15 cellular contexts compared by ENCODE assay signal in genomic region chrX:48833531-48834138, GRCh38. TPM values are rescaled to one million over a fixed set of nuclear protein-coding genes. Genes with fewer than 3 reads are reported as not detected.
DNase-seq lines count a peak whose midpoint lies in the region; ATAC-seq and TF ChIP-seq lines count a peak whose summit lies in the region.
"Had no signal": no experiment of that assay in that cellular context is flagged by ENCODE, and none has a peak within 500 bp of the region (broad histone marks: within the 10 kb centered on the region; RNA-seq: fewer than 3 reads in every experiment).

No MANE protein-coding gene starts in this region.

- in situ Hi-C loops in KBM-7 (cut with MboI; ENCODE audit: low pct_unique_long_range_greater_than_20kb, low sequenced_read_pairs): no loop called here

- H3K4me3 Mint-ChIP-seq in activated T-helper 1 cell treated with anti-CD3 and anti-CD28 coated beads, Interleukin-12 subunit alpha, Interleukin-12 subunit beta, Interleukin-2, Interleukin-4 antibody, amounts not matched to agents 30 ng/mL and 10 ng/mL and 1 ng/mL, durations not matched to agents 14 hours and 24 hours and 36 hours: peak overlapping the region; percentile 76
- H3K4me3 Mint-ChIP-seq in nephron: peak overlapping the region; percentile 74 to 82 (median 76)

- no peaks in the 10 kb centered on the region for H3K27me3 ChIP-seq in aorta (ENCODE audit: control insufficient read depth in 1 of 2, insufficient read depth in 2 of 2, low read length in 1 of 2)
- H3K27me3 ChIP-seq: SJCRH30 had no signal

- peaks cover 1% of the 10 kb centered on the region for H3K36me3 Mint-ChIP-seq in activated T-helper 1 cell treated with anti-CD3 and anti-CD28 coated beads, Interleukin-12 subunit alpha, Interleukin-12 subunit beta, Interleukin-2, Interleukin-4 antibody, amounts not matched to agents 30 ng/mL and 10 ng/mL and 1 ng/mL, durations not matched to agents 14 hours and 24 hours and 36 hours (ENCODE audit: low read depth)
- H3K36me3 Mint-ChIP-seq in nephron (ENCODE audit: low read depth): peaks cover 5% of the 10 kb centered on the region

- no peak for TF ChIP-seq CTCF in nephron (IDR thresholded peaks at IDR 0.05; ENCODE audit: unreplicated experiment in 3 of 3)

- peaks cover 45% of the 10 kb centered on the region for H3K27me3 Mint-ChIP-seq in activated T-helper 1 cell treated with anti-CD3 and anti-CD28 coated beads, Interleukin-12 subunit alpha, Interleukin-12 subunit beta, Interleukin-2, Interleukin-4 antibody, amounts not matched to agents 30 ng/mL and 10 ng/mL and 1 ng/mL, durations not matched to agents 14 hours and 24 hours and 36 hours (ENCODE audit: insufficient read depth)
- peaks cover 71% of the 10 kb centered on the region for H3K27me3 Mint-ChIP-seq in nephron (ENCODE audit: low read depth)

- H3K9me3 Mint-ChIP-seq in activated T-helper 1 cell treated with anti-CD3 and anti-CD28 coated beads, Interleukin-12 subunit alpha, Interleukin-12 subunit beta, Interleukin-2, Interleukin-4 antibody, amounts not matched to agents 30 ng/mL and 10 ng/mL and 1 ng/mL, durations not matched to agents 14 hours and 24 hours and 36 hours: no peaks in the 10 kb centered on the region
- peaks cover 15% of the 10 kb centered on the region for H3K9me3 Mint-ChIP-seq in nephron

- WGBS in aorta, 2 donors: 36 to 52% methylated on average over 9 of the region's 9 CpGs

- H3K27ac ChIP-seq in aorta (ENCODE audit: low read depth in 1 of 2, low read length in 2 of 2): no peak overlapping the region
- H3K27ac ChIP-seq: neutrophil, SJCRH30 had no signal

- H3K4me3 ChIP-seq in aorta (ENCODE audit: low read length in 2 of 2): no peak overlapping the region
- H3K4me3 ChIP-seq: SJCRH30 had no signal

- no peak overlapping the region for H3K27ac Mint-ChIP-seq in activated T-helper 1 cell treated with anti-CD3 and anti-CD28 coated beads, Interleukin-12 subunit alpha, Interleukin-12 subunit beta, Interleukin-2, Interleukin-4 antibody, amounts not matched to agents 30 ng/mL and 10 ng/mL and 1 ng/mL, durations not matched to agents 14 hours and 24 hours and 36 hours
- peak overlapping the region in 1 of 3 experiments; percentile 15 for H3K27ac Mint-ChIP-seq in nephron

- intact Hi-C loops in activated T-helper 1 cell treated with anti-CD3 and anti-CD28 coated beads, Interleukin-12 subunit alpha, Interleukin-12 subunit beta, Interleukin-2, Interleukin-4 antibody, amounts not matched to agents 30 ng/mL and 10 ng/mL and 1 ng/mL, durations not matched to agents 14 hours and 24 hours and 36 hours (cut with micrococcal nuclease): no loop called here
- intact Hi-C loops in aorta (cut with DNase I): no loop called here

- H3K36me3 ChIP-seq in aorta (ENCODE audit: control insufficient read depth in 1 of 2, insufficient read depth in 2 of 2, low read length in 1 of 2): no peaks in the 10 kb centered on the region
- H3K36me3 ChIP-seq: neutrophil, SJCRH30 had no signal

- DNase-seq in EH (ENCODE audit: low read depth): peak; percentile 6
- peak; percentile 16 for DNase-seq in KBM-7
- DNase-seq in activated T-helper 1 cell treated with anti-CD3 and anti-CD28 coated beads, Interleukin-12 subunit alpha, Interleukin-12 subunit beta, Interleukin-2, Interleukin-4 antibody, amounts not matched to agents 30 ng/mL and 10 ng/mL and 1 ng/mL, durations not matched to agents 14 hours and 24 hours and 36 hours (ENCODE audit: low spot score): no peak
- DNase-seq in aorta: no peak
- DNase-seq: activated CD4-positive, alpha-beta T cell treated with anti-CD3 and anti-CD28 coated beads, Interleukin-2, amount 50 U/mL, for 48 hours; amniotic stem cell; erythroblast; NCI-H1417 treated with DMSO at 0.1 percent for 48 hours; SJCRH30 had no signal

- H3K9me3 ChIP-seq in aorta (ENCODE audit: control insufficient read depth, low read length): no peaks in the 10 kb centered on the region
- H3K9me3 ChIP-seq: neutrophil, SJCRH30 had no signal

- ATAC-seq in HG03159 (IDR thresholded peaks at IDR 0.05; ENCODE audit: unreplicated experiment) (no peak), aorta (ENCODE audit: low FRiP score) (no peak), HG03521 (IDR thresholded peaks at IDR 0.05; ENCODE audit: unreplicated experiment) (no peak), HG02970 (IDR thresholded peaks at IDR 0.05; ENCODE audit: low FRiP score, unreplicated experiment) (no peak)

- H3K4me1 ChIP-seq in aorta (ENCODE audit: control insufficient read depth in 1 of 2, insufficient read depth in 2 of 2, low read length in 2 of 2): no peaks in the 10 kb centered on the region
- H3K4me1 ChIP-seq: SJCRH30 had no signal

- peaks cover 16% of the 10 kb centered on the region for H3K4me1 Mint-ChIP-seq in activated T-helper 1 cell treated with anti-CD3 and anti-CD28 coated beads, Interleukin-12 subunit alpha, Interleukin-12 subunit beta, Interleukin-2, Interleukin-4 antibody, amounts not matched to agents 30 ng/mL and 10 ng/mL and 1 ng/mL, durations not matched to agents 14 hours and 24 hours and 36 hours (ENCODE audit: low read depth)
- H3K4me1 Mint-ChIP-seq in nephron: peaks cover 6% of the 10 kb centered on the region

RNA-seq across cellular contexts. Expression of gene PCSK1N, which starts 1.8 kb away (rescaled TPM):
- total RNA-seq in activated T-helper 1 cell treated with anti-CD3 and anti-CD28 coated beads, Interleukin-12 subunit alpha, Interleukin-12 subunit beta, Interleukin-2, Interleukin-4 antibody, amounts not matched to agents 30 ng/mL and 10 ng/mL and 1 ng/mL, durations not matched to agents 14 hours and 24 hours and 36 hours: 0.36 and 0.42 TPM in 2 replicates
- total RNA-seq in aorta: under 1 TPM in 1 of 2 donors, not detected in 1; 0.45 TPM
- under 1 TPM; 0.43 to 0.88 TPM for polyA plus RNA-seq in aorta
- total RNA-seq: SJCRH30 had no signal

RNA-seq across cellular contexts. Expression of gene ERAS, which starts 7.3 kb away (rescaled TPM):
- not detected in 2 replicates for total RNA-seq in activated T-helper 1 cell treated with anti-CD3 and anti-CD28 coated beads, Interleukin-12 subunit alpha, Interleukin-12 subunit beta, Interleukin-2, Interleukin-4 antibody, amounts not matched to agents 30 ng/mL and 10 ng/mL and 1 ng/mL, durations not matched to agents 14 hours and 24 hours and 36 hours
- not detected for total RNA-seq in aorta
- under 1 TPM in 1 of 2 donors, not detected in 1; 0.69 TPM for polyA plus RNA-seq in aorta
- total RNA-seq: H4, SJCRH30 had no signal

RNA-seq across cellular contexts. Expression of gene HDAC6, which starts 31.8 kb away (rescaled TPM):
- 44.7 and 56.4 TPM in 2 replicates for total RNA-seq in activated T-helper 1 cell treated with anti-CD3 and anti-CD28 coated beads, Interleukin-12 subunit alpha, Interleukin-12 subunit beta, Interleukin-2, Interleukin-4 antibody, amounts not matched to agents 30 ng/mL and 10 ng/mL and 1 ng/mL, durations not matched to agents 14 hours and 24 hours and 36 hours
- 10 to 100 TPM; 77.6 to 89.4 TPM for total RNA-seq in aorta
- 100 to 1,000 TPM in 1 of 2 donors, 10 to 100 TPM in 1; 28.0 to 229 TPM for polyA plus RNA-seq in aorta

RNA-seq across cellular contexts. Expression of gene GATA1, which starts 47.2 kb away (rescaled TPM):
- not detected in 2 replicates for total RNA-seq in activated T-helper 1 cell treated with anti-CD3 and anti-CD28 coated beads, Interleukin-12 subunit alpha, Interleukin-12 subunit beta, Interleukin-2, Interleukin-4 antibody, amounts not matched to agents 30 ng/mL and 10 ng/mL and 1 ng/mL, durations not matched to agents 14 hours and 24 hours and 36 hours
- under 1 TPM in 1 of 2 donors, not detected in 1; 0.57 TPM for total RNA-seq in aorta
- not detected for polyA plus RNA-seq in aorta
- total RNA-seq: H4, SJCRH30 had no signal

Comparison
In these comparisons a context has a peak if more than half of its experiments do, and no peak if none do; other contexts are left out.
1. DNase-seq: peak in EH (single experiment) and KBM-7 (single experiment); none in activated T-helper 1 cell treated with anti-CD3 and anti-CD28 coated beads, Interleukin-12 subunit alpha, Interleukin-12 subunit beta, Interleukin-2, Interleukin-4 antibody, amounts not matched to agents 30 ng/mL and 10 ng/mL and 1 ng/mL, durations not matched to agents 14 hours and 24 hours and 36 hours (single experiment) and aorta (0 of 2).